10 cellular contexts compared by ENCODE assay signal in genomic region chr13:57624565-57625435, GRCh38. TPM values are rescaled to one million over a fixed set of nuclear protein-coding genes. Genes with fewer than 3 reads are reported as not detected.
A peak's percentile ranks its signal among the peaks of the same experiment; 100 is the strongest.
DNase-seq lines count a peak whose midpoint lies in the region; ATAC-seq and TF ChIP-seq lines count a peak whose summit lies in the region.
"Had no signal": no experiment of that assay in that cellular context is flagged by ENCODE, and none has a peak within 500 bp of the region (broad histone marks: within the 10 kb centered on the region; RNA-seq: fewer than 3 reads in every experiment).

No MANE protein-coding gene starts in this region.

- H3K4me3 ChIP-seq in MM.1S (ENCODE audit: low read length) (no peak overlapping the region), fibroblast of pulmonary artery (replicated peaks; ENCODE audit: low read depth, low read length) (no peak overlapping the region)
- H3K4me3 ChIP-seq: SK-N-MC had no signal

- peak; percentile 58 for TF ChIP-seq CTCF in MM.1S (IDR thresholded peaks at IDR 0.05; ENCODE audit: low read length)
- peak; percentile 88 for TF ChIP-seq CTCF in fibroblast of pulmonary artery (IDR thresholded peaks at IDR 0.05; ENCODE audit: low read length, missing control alignments)
- peak; percentile 94 for TF ChIP-seq CTCF in progenitor cell of endocrine pancreas (IDR thresholded peaks at IDR 0.05; ENCODE audit: unreplicated experiment)

- DNase-seq in D341Med (ENCODE audit: low spot score) = peak; percentile 69
- DNase-seq in MM.1S = peak; percentile 18
- DNase-seq in SK-N-DZ (ENCODE audit: low spot score) = peak; percentile 69
- DNase-seq in fibroblast of pulmonary artery (ENCODE audit: low read depth) = peak; percentile 76
- peak; percentile 37 for DNase-seq in progenitor cell of endocrine pancreas (ENCODE audit: low spot score, unreplicated experiment)
- no peak for DNase-seq in activated CD8-positive, alpha-beta memory T cell treated with anti-CD3 and anti-CD28 coated beads, Interleukin-2, amount 50 U/mL, for 48 hours

- no peaks in the 10 kb centered on the region for H3K9me3 Mint-ChIP-seq in progenitor cell of endocrine pancreas (ENCODE audit: low read depth)

- no peaks in the 10 kb centered on the region for H3K36me3 ChIP-seq in MM.1S (replicated peaks; ENCODE audit: insufficient read depth, low read length)
- H3K36me3 ChIP-seq: neutrophil had no signal

- H4K20me1 ChIP-seq in MM.1S (ENCODE audit: insufficient read depth, low read length) = no peaks in the 10 kb centered on the region

- H2AFZ ChIP-seq in MM.1S (ENCODE audit: low read length) = no peak overlapping the region

- no peak overlapping the region for H3K4me2 ChIP-seq in MM.1S (ENCODE audit: low read depth, low read length)

- H3K4me3 Mint-ChIP-seq in progenitor cell of endocrine pancreas (ENCODE audit: low read depth) = no peak overlapping the region

- no peak overlapping the region for H3K27ac ChIP-seq in MM.1S (ENCODE audit: low read length)
- H3K27ac ChIP-seq: neutrophil, SK-N-MC had no signal

- peaks cover 7% of the 10 kb centered on the region for H3K27me3 Mint-ChIP-seq in progenitor cell of endocrine pancreas

- H3K9me2 ChIP-seq in MM.1S (replicated peaks; ENCODE audit: insufficient read depth, low read length) = no peaks in the 10 kb centered on the region

- ATAC-seq in GM21515 (IDR thresholded peaks at IDR 0.05; ENCODE audit: unreplicated experiment) (peak; percentile 71), HG02970 (IDR thresholded peaks at IDR 0.05; ENCODE audit: low FRiP score, unreplicated experiment) (no peak)

- H3K4me1 Mint-ChIP-seq in progenitor cell of endocrine pancreas (ENCODE audit: low read depth) = peaks cover 12% of the 10 kb centered on the region

- H3K9me3 ChIP-seq in MM.1S (replicated peaks; ENCODE audit: insufficient read depth, low read length) = no peaks in the 10 kb centered on the region
- H3K9me3 ChIP-seq: neutrophil had no signal

- no peaks in the 10 kb centered on the region for H3K79me2 ChIP-seq in MM.1S (ENCODE audit: low read length)

- no peak overlapping the region for H3K27ac Mint-ChIP-seq in progenitor cell of endocrine pancreas

- no peaks in the 10 kb centered on the region for H3K27me3 ChIP-seq in MM.1S (replicated peaks; ENCODE audit: insufficient read depth, low read length)

- no peaks in the 10 kb centered on the region for H3F3A ChIP-seq in MM.1S (ENCODE audit: insufficient read depth, low read length)

- no peaks in the 10 kb centered on the region for H3K4me1 ChIP-seq in MM.1S (ENCODE audit: low read length)

- H3K36me3 Mint-ChIP-seq in progenitor cell of endocrine pancreas (ENCODE audit: insufficient read depth) = no peaks in the 10 kb centered on the region

- H3K9ac ChIP-seq in MM.1S (ENCODE audit: low read length) = no peak overlapping the region

RNA-seq across cellular contexts. Expression of gene PCDH17, which starts 6.7 kb away (rescaled TPM):
- 3.5 and 3.7 TPM in 2 replicates for polyA plus RNA-seq in SK-N-DZ (2014; cell fraction: cytosol; rRNA removed)
- polyA plus RNA-seq in SK-N-DZ (2014; cell fraction: nucleus; rRNA removed) = 1.6 and 1.8 TPM in 2 replicates
- 17.5 and 18.9 TPM in 2 replicates for total RNA-seq in progenitor cell of endocrine pancreas
